38 cellular contexts compared by ENCODE assay signal in the genomic region with DNA sequence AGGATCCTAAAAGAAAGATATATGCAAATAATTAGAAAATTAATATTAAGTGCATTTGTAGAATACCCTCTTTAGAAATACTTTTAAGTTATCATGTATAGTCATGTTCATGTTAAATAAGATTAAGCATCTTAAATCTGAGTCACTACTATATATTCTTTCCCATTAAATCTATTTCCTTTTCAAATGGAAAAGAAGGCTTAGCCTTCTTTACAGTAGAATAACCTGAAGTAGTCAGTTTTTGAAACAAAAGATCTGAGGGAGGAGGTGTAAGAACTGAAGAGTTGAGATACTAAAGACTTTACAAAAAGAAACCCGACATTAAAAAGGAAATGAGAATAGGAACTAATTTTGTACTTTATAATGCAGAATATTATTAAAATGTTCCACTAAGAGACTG. TPM values are rescaled to one million over a fixed set of nuclear protein-coding genes. Genes with fewer than 3 reads are reported as not detected.
"Had no signal": no experiment of that assay in that cellular context is flagged by ENCODE, and none has a peak within 500 bp of the region (broad histone marks: within the 10 kb centered on the region; RNA-seq: fewer than 3 reads in every experiment).

No MANE protein-coding gene starts in this region.

- H3K9me3 Mint-ChIP-seq: activated naive CD4-positive, alpha-beta T cell treated with anti-CD3 and anti-CD28 coated beads, Interleukin-2, amount 50 U/mL, for 24 hours had no signal

- H3K27ac ChIP-seq: adrenal gland, ascending aorta, body of pancreas, brain microvascular endothelial cell, breast epithelium, cardiac muscle cell had no signal

- H3K4me3 ChIP-seq: adrenal gland, ascending aorta, body of pancreas, breast epithelium, cardiac muscle cell had no signal

- H3K27me3 ChIP-seq: adrenal gland, ascending aorta, body of pancreas, brain microvascular endothelial cell, breast epithelium, cardiac muscle cell had no signal

- H3K4me1 ChIP-seq: adrenal gland, breast epithelium had no signal

- H3K9me3 ChIP-seq: adrenal gland, body of pancreas had no signal

- H3K36me3 ChIP-seq: brain microvascular endothelial cell, breast epithelium had no signal

- DNase-seq: activated effector memory CD4-positive, alpha-beta T cell treated with anti-CD3 and anti-CD28 coated beads, Interleukin-2, amount 50 U/mL, for 16 hours; activated effector memory CD4-positive, alpha-beta T cell treated with Interleukin-2 at 50 U/mL for 16 hours; activated gamma-delta T cell; activated gamma-delta T cell treated with Interleukin-2 at 50 U/mL for 16 hours; activated naive CD4-positive, alpha-beta T cell; activated naive CD4-positive, alpha-beta T cell treated with anti-CD3 and anti-CD28 coated beads for 36 hours; activated naive CD4-positive, alpha-beta T cell treated with anti-CD3 and anti-CD28 coated beads, Interleukin-2, amount 50 U/mL, for 16 hours; activated naive CD4-positive, alpha-beta T cell treated with Interleukin-2 at 50 U/mL for 16 hours; activated naive CD8-positive, alpha-beta T cell treated with anti-CD3 and anti-CD28 coated beads for 36 hours; activated naive CD8-positive, alpha-beta T cell treated with anti-CD3 and anti-CD28 coated beads, Interleukin-2, amount 10 ng/mL, durations not matched to agents 7 days and 5 days; activated naive CD8-positive, alpha-beta T cell treated with anti-CD3 and anti-CD28 coated beads, Interleukin-2, amount 50 U/mL, for 24 hours; activated T-cell treated with anti-CD3 and anti-CD28 coated beads, Interleukin-2, amount 50 U/mL, for 24 hours; activated T-cell treated with anti-CD3 and anti-CD28 coated beads, Interleukin-2, amount 50 U/mL, for 4 hours; activated T-cell treated with anti-CD3 and anti-CD28 coated beads, Interleukin-2, amount 50 U/mL, for 48 hours; activated T-cell treated with anti-CD3 and anti-CD28 coated beads, Interleukin-2, amount 50 U/mL, for 72 hours; adrenal gland; amniotic stem cell; amygdala; anterior cingulate cortex; aorta; body of pancreas; brain microvascular endothelial cell; caudate nucleus; central memory CD4-positive, alpha-beta T cell; cerebellar nuclear complex had no signal

- ATAC-seq: activated naive CD4-positive, alpha-beta T cell treated with anti-CD3 and anti-CD28 coated beads, Interleukin-2, amount 50 U/mL, for 72 hours; activated naive CD8-positive, alpha-beta T cell treated with anti-CD3 and anti-CD28 coated beads, Interleukin-2, amount 50 U/mL, for 24 hours; activated T-cell treated with anti-CD3 and anti-CD28 coated beads, Interleukin-2, amount 50 U/mL, for 4 hours; activated T-cell treated with anti-CD3 and anti-CD28 coated beads, Interleukin-2, amount 50 U/mL, for 72 hours; activated T-helper 17 cell treated with anti-CD3 and anti-CD28 coated beads, Interleukin-2, amount 50 U/mL, for 72 hours; body of pancreas had no signal

- H3K27ac Mint-ChIP-seq: activated naive CD4-positive, alpha-beta T cell treated with anti-CD3 and anti-CD28 coated beads for 36 hours; activated naive CD4-positive, alpha-beta T cell treated with anti-CD3 and anti-CD28 coated beads, Interleukin-2, amount 50 U/mL, for 24 hours; activated naive CD4-positive, alpha-beta T cell treated with anti-CD3 and anti-CD28 coated beads, Interleukin-2, amount 50 U/mL, for 72 hours; activated naive CD8-positive, alpha-beta T cell; activated naive CD8-positive, alpha-beta T cell treated with anti-CD3 and anti-CD28 coated beads for 36 hours; activated naive CD8-positive, alpha-beta T cell treated with anti-CD3 and anti-CD28 coated beads, Interleukin-2, amount 10 ng/mL, durations not matched to agents 7 days and 5 days; activated naive CD8-positive, alpha-beta T cell treated with anti-CD3 and anti-CD28 coated beads, Interleukin-2, amount 50 U/mL, for 24 hours; activated T-cell treated with anti-CD3 and anti-CD28 coated beads, Interleukin-2, amount 50 U/mL, for 24 hours; activated T-cell treated with anti-CD3 and anti-CD28 coated beads, Interleukin-2, amount 50 U/mL, for 72 hours; activated T-helper 1 cell treated with anti-CD3 and anti-CD28 coated beads, Interleukin-12 subunit alpha, Interleukin-12 subunit beta, Interleukin-2, Interleukin-4 antibody, amounts not matched to agents 30 ng/mL and 10 ng/mL and 1 ng/mL, durations not matched to agents 14 hours and 24 hours and 36 hours; activated T-helper 17 cell treated with anti-CD3 and anti-CD28 coated beads, Interleukin-2, amount 50 U/mL, for 72 hours; activated T-helper 2 cell treated with anti-CD3 and anti-CD28 coated beads, Interferon-gamma antibody, Interleukin-2, Interleukin-4, amounts not matched to agents 10 μg/mL and 5 μg/mL and 100 μg/mL, durations not matched to agents 14 hours and 24 hours and 36 hours; brain had no signal

- H3K4me3 Mint-ChIP-seq: activated naive CD4-positive, alpha-beta T cell treated with anti-CD3 and anti-CD28 coated beads for 36 hours; activated naive CD4-positive, alpha-beta T cell treated with anti-CD3 and anti-CD28 coated beads, Interleukin-2, amount 50 U/mL, for 24 hours; activated naive CD8-positive, alpha-beta T cell; activated naive CD8-positive, alpha-beta T cell treated with anti-CD3 and anti-CD28 coated beads for 36 hours; activated naive CD8-positive, alpha-beta T cell treated with anti-CD3 and anti-CD28 coated beads, Interleukin-2, amount 10 ng/mL, durations not matched to agents 7 days and 5 days; activated naive CD8-positive, alpha-beta T cell treated with anti-CD3 and anti-CD28 coated beads, Interleukin-2, amount 50 U/mL, for 24 hours; activated T-cell treated with anti-CD3 and anti-CD28 coated beads, Interleukin-2, amount 50 U/mL, for 24 hours; activated T-cell treated with anti-CD3 and anti-CD28 coated beads, Interleukin-2, amount 50 U/mL, for 4 hours; activated T-cell treated with anti-CD3 and anti-CD28 coated beads, Interleukin-2, amount 50 U/mL, for 72 hours; activated T-helper 1 cell treated with anti-CD3 and anti-CD28 coated beads, Interleukin-12 subunit alpha, Interleukin-12 subunit beta, Interleukin-2, Interleukin-4 antibody, amounts not matched to agents 30 ng/mL and 10 ng/mL and 1 ng/mL, durations not matched to agents 14 hours and 24 hours and 36 hours; activated T-helper 17 cell treated with anti-CD3 and anti-CD28 coated beads, Interleukin-2, amount 50 U/mL, for 72 hours; brain; central memory CD8-positive, alpha-beta T cell had no signal

- H3K27me3 Mint-ChIP-seq: activated naive CD4-positive, alpha-beta T cell treated with anti-CD3 and anti-CD28 coated beads, Interleukin-2, amount 50 U/mL, for 24 hours; activated naive CD8-positive, alpha-beta T cell; activated naive CD8-positive, alpha-beta T cell treated with anti-CD3 and anti-CD28 coated beads for 36 hours; activated naive CD8-positive, alpha-beta T cell treated with anti-CD3 and anti-CD28 coated beads, Interleukin-2, amount 10 ng/mL, durations not matched to agents 7 days and 5 days; activated naive CD8-positive, alpha-beta T cell treated with anti-CD3 and anti-CD28 coated beads, Interleukin-2, amount 50 U/mL, for 24 hours; activated T-cell treated with anti-CD3 and anti-CD28 coated beads, Interleukin-2, amount 50 U/mL, for 24 hours; activated T-helper 17 cell treated with anti-CD3 and anti-CD28 coated beads, Interleukin-2, amount 50 U/mL, for 72 hours; brain; central memory CD8-positive, alpha-beta T cell had no signal

- H3K4me1 Mint-ChIP-seq: activated naive CD4-positive, alpha-beta T cell treated with anti-CD3 and anti-CD28 coated beads, Interleukin-2, amount 50 U/mL, for 24 hours; activated naive CD8-positive, alpha-beta T cell treated with anti-CD3 and anti-CD28 coated beads for 36 hours; activated naive CD8-positive, alpha-beta T cell treated with anti-CD3 and anti-CD28 coated beads, Interleukin-2, amount 10 ng/mL, durations not matched to agents 7 days and 5 days; activated naive CD8-positive, alpha-beta T cell treated with anti-CD3 and anti-CD28 coated beads, Interleukin-2, amount 50 U/mL, for 24 hours; activated T-helper 17 cell treated with anti-CD3 and anti-CD28 coated beads, Interleukin-2, amount 50 U/mL, for 72 hours; brain; central memory CD8-positive, alpha-beta T cell had no signal

RNA-seq across cellular contexts. Expression of a gene that starts 14.7 kb away (rescaled TPM):
- total RNA-seq: activated naive CD8-positive, alpha-beta T cell treated with anti-CD3 and anti-CD28 coated beads for 36 hours; activated T-cell treated with anti-CD3 and anti-CD28 coated beads, Interleukin-2, amount 50 U/mL, for 4 hours; activated T-helper 1 cell treated with anti-CD3 and anti-CD28 coated beads, Interleukin-12 subunit alpha, Interleukin-12 subunit beta, Interleukin-2, Interleukin-4 antibody, amounts not matched to agents 30 ng/mL and 10 ng/mL and 1 ng/mL, durations not matched to agents 14 hours and 24 hours and 36 hours; ascending aorta; bronchial epithelial cell; chondrocyte had no signal
